In genomic region chr1:94142583-94142982, GRCh38 we compare ENCODE assay signal across 27 cellular contexts. TPM values are rescaled to one million over a fixed set of nuclear protein-coding genes. Genes with fewer than 3 reads are reported as not detected.
DNase-seq lines count a peak whose midpoint lies in the region; ATAC-seq and TF ChIP-seq lines count a peak whose summit lies in the region.
"Had no signal": no experiment of that assay in that cellular context is flagged by ENCODE, and none has a peak within 500 bp of the region (broad histone marks: within the 10 kb centered on the region; RNA-seq: fewer than 3 reads in every experiment).

No MANE protein-coding gene starts in this region.

- H3K14ac ChIP-seq in trophoblast cell (ENCODE audit: low read length): no peak overlapping the region

- intact Hi-C loops in left ventricle myocardium superior (cut with micrococcal nuclease): no loop called here

- H3K23ac ChIP-seq in trophoblast cell (ENCODE audit: low read length): no peak overlapping the region

- H2BK5ac ChIP-seq in trophoblast cell (ENCODE audit: low read depth, low read length, poor library complexity): no peak overlapping the region

- H3K4me3 Mint-ChIP-seq in chondrocyte (ENCODE audit: unreplicated experiment): no peak overlapping the region
- H3K4me3 Mint-ChIP-seq: activated T-helper 17 cell treated with anti-CD3 and anti-CD28 coated beads, Interleukin-2, amount 50 U/mL, for 72 hours; HFFc6; nephron had no signal

- no CpG with 5 or more reads among the region's 2 CpGs for WGBS in trophoblast cell (ENCODE audit: extremely low coverage, insufficient coverage, insufficient read length)

- DNase-seq in NCI-H524 treated with DMSO at 0.1 percent for 48 hours (lab: John Stamatoyannopoulos, UW) (peak; percentile 26), chondrocyte (ENCODE audit: low spot score) (no peak), left ventricle myocardium superior (no peak), trophoblast cell (no peak), NCI-H345 treated with DMSO at 0.1 percent for 48 hours (lab: John Stamatoyannopoulos, UW; ENCODE audit: unreplicated experiment) (no peak)
- no peak for DNase-seq in activated naive CD4-positive, alpha-beta T cell treated with Interleukin-2 at 50 U/mL for 16 hours
- DNase-seq: activated CD4-positive, alpha-beta T cell treated with anti-CD3 and anti-CD28 coated beads, Interleukin-2, amount 50 U/mL, for 48 hours; activated CD8-positive, alpha-beta memory T cell treated with anti-CD3 and anti-CD28 coated beads, Interleukin-2, amount 50 U/mL, for 4 hours; cortex of kidney; esophagus squamous epithelium; Karpas-422; mucosa of descending colon; MV-4-11; NCI-H1436 treated with DMSO at 0.1 percent for 48 hours; NCI-H510A; SIG-M5; stimulated activated naive CD4-positive, alpha-beta T cell treated with Interleukin-2 at 50 U/mL for 16 hours had no signal

- no peak overlapping the region for H3K27ac ChIP-seq in trophoblast cell (ENCODE audit: low read depth, low read length)
- H3K27ac ChIP-seq: cardiac muscle cell, gastroesophageal sphincter, vagina had no signal

- no peak overlapping the region for H3K4ac ChIP-seq in trophoblast cell (ENCODE audit: low read depth, low read length)

- no peaks in the 10 kb centered on the region for H3K36me3 ChIP-seq in trophoblast cell (ENCODE audit: control insufficient read depth in 1 of 2, insufficient read depth in 2 of 2, low read length in 2 of 2)
- H3K36me3 ChIP-seq: cardiac muscle cell, esophagus squamous epithelium, gastroesophageal sphincter, vagina had no signal

- H3K27me3 ChIP-seq in trophoblast cell (ENCODE audit: insufficient read depth, low read length): no peaks in the 10 kb centered on the region
- H3K27me3 ChIP-seq: cardiac muscle cell, esophagus squamous epithelium, gastroesophageal sphincter, vagina had no signal

- H3K4me2 ChIP-seq in trophoblast cell (ENCODE audit: low read length): no peak overlapping the region

- peaks cover 7% of the 10 kb centered on the region for H3K9me3 Mint-ChIP-seq in chondrocyte (ENCODE audit: low read depth)

- no peak overlapping the region for H2AFZ ChIP-seq in trophoblast cell (ENCODE audit: insufficient read depth, low read length, poor library complexity)

- H4K91ac ChIP-seq in trophoblast cell (ENCODE audit: low read depth, low read length): peak overlapping the region; percentile 2

- no peak for TF ChIP-seq CTCF in chondrocyte (IDR thresholded peaks at IDR 0.05)

- ATAC-seq in left ventricle myocardium superior: peak; percentile 92
- ATAC-seq in HG02623 (IDR thresholded peaks at IDR 0.05; ENCODE audit: unreplicated experiment): no peak
- ATAC-seq in HG03521 (IDR thresholded peaks at IDR 0.05; ENCODE audit: unreplicated experiment): no peak
- ATAC-seq: activated naive CD4-positive, alpha-beta T cell treated with anti-CD3 and anti-CD28 coated beads, Interleukin-2, amount 50 U/mL, for 72 hours; activated T-helper 17 cell treated with anti-CD3 and anti-CD28 coated beads, Interleukin-2, amount 50 U/mL, for 72 hours; gastroesophageal sphincter; HepG2; mucosa of descending colon had no signal

- H3K4me3 ChIP-seq in trophoblast cell (ENCODE audit: low read depth, low read length): no peak overlapping the region
- H3K4me3 ChIP-seq: cardiac muscle cell, esophagus squamous epithelium, gastroesophageal sphincter, mucosa of descending colon, vagina had no signal

- no peak overlapping the region for H2BK120ac ChIP-seq in trophoblast cell (ENCODE audit: insufficient read depth, low read length, poor library complexity)

- H4K12ac ChIP-seq in trophoblast cell (ENCODE audit: low read depth, low read length): no peak overlapping the region

- H2AK5ac ChIP-seq in trophoblast cell (ENCODE audit: low read length): no peak overlapping the region

- H3K79me2 ChIP-seq in trophoblast cell (ENCODE audit: control insufficient read depth, insufficient read depth, low read length, poor library complexity): no peaks in the 10 kb centered on the region

- H3K79me1 ChIP-seq in trophoblast cell (ENCODE audit: low read length): peaks cover 2% of the 10 kb centered on the region

- H3K27me3 Mint-ChIP-seq in chondrocyte (ENCODE audit: low read depth): no peaks in the 10 kb centered on the region
- H3K27me3 Mint-ChIP-seq: activated T-helper 17 cell treated with anti-CD3 and anti-CD28 coated beads, Interleukin-2, amount 50 U/mL, for 72 hours had no signal

- H3K9ac ChIP-seq in trophoblast cell (ENCODE audit: low read length): no peak overlapping the region

- H3K36me3 Mint-ChIP-seq in chondrocyte (ENCODE audit: low read depth): peaks cover 1% of the 10 kb centered on the region
- H3K36me3 Mint-ChIP-seq: activated naive CD4-positive, alpha-beta T cell treated with anti-CD3 and anti-CD28 coated beads, Interleukin-2, amount 50 U/mL, for 72 hours had no signal

- no peak overlapping the region for H3K18ac ChIP-seq in trophoblast cell (ENCODE audit: low read length)

- no peaks in the 10 kb centered on the region for H3K9me3 ChIP-seq in trophoblast cell (ENCODE audit: insufficient read depth, low read depth, low read length)
- H3K9me3 ChIP-seq: esophagus squamous epithelium, gastroesophageal sphincter, mucosa of descending colon, vagina had no signal

- no peak overlapping the region for H2BK12ac ChIP-seq in trophoblast cell (ENCODE audit: low read length)

- peaks cover 44% of the 10 kb centered on the region for H3K4me1 Mint-ChIP-seq in chondrocyte (ENCODE audit: low read depth)
- H3K4me1 Mint-ChIP-seq: activated T-helper 17 cell treated with anti-CD3 and anti-CD28 coated beads, Interleukin-2, amount 50 U/mL, for 72 hours had no signal

- H3K4me1 ChIP-seq in trophoblast cell (ENCODE audit: control insufficient read depth in 1 of 2, insufficient read depth in 2 of 2, low read length in 2 of 2): peaks cover 3 to 4% of the 10 kb centered on the region in 2 experiments
- H3K4me1 ChIP-seq: gastroesophageal sphincter had no signal

- peak overlapping the region; percentile 59 for H3K27ac Mint-ChIP-seq in chondrocyte (ENCODE audit: unreplicated experiment)
- H3K27ac Mint-ChIP-seq: activated naive CD4-positive, alpha-beta T cell treated with anti-CD3 and anti-CD28 coated beads, Interleukin-2, amount 50 U/mL, for 72 hours; activated T-helper 17 cell treated with anti-CD3 and anti-CD28 coated beads, Interleukin-2, amount 50 U/mL, for 72 hours; nephron had no signal

- H4K8ac ChIP-seq in trophoblast cell (ENCODE audit: low read depth, low read length): no peak overlapping the region

RNA-seq across cellular contexts. Expression of gene ABCA4, which starts 21.6 kb away (rescaled TPM):
- 0.22 to 0.63 TPM (median 0.26 TPM) in 3 replicates for total RNA-seq in chondrocyte
- total RNA-seq in left ventricle myocardium superior: 0.55 TPM
- 7.2 and 7.4 TPM in 2 replicates for polyA plus RNA-seq in trophoblast cell (2013)
- total RNA-seq: activated naive CD4-positive, alpha-beta T cell treated with anti-CD3 and anti-CD28 coated beads, Interleukin-2, amount 50 U/mL, for 72 hours; activated T-helper 17 cell treated with anti-CD3 and anti-CD28 coated beads, Interleukin-2, amount 50 U/mL, for 72 hours; cardiac muscle cell had no signal
